8 cellular contexts compared by ENCODE assay signal in genomic region chr1:229557913-229558414, GRCh38. TPM values are rescaled to one million over a fixed set of nuclear protein-coding genes. Genes with fewer than 3 reads are reported as not detected.
DNase-seq lines count a peak whose midpoint lies in the region; ATAC-seq and TF ChIP-seq lines count a peak whose summit lies in the region.

No MANE protein-coding gene starts in this region.

- H3K4me3 Mint-ChIP-seq in activated naive CD8-positive, alpha-beta T cell treated with anti-CD3 and anti-CD28 coated beads, Interleukin-2, amount 50 U/mL, for 24 hours: peak overlapping the region; percentile 88
- H3K4me3 Mint-ChIP-seq in progenitor cell of endocrine pancreas (ENCODE audit: low read depth): peak overlapping the region; percentile 83

- H3K4me1 ChIP-seq in SJSA1 (replicated peaks) (peaks cover 9% of the 10 kb centered on the region), right atrium auricular region (peaks cover 0 to 28% of the 10 kb centered on the region in 2 donors)

- no peaks in the 10 kb centered on the region for H3K27me3 Mint-ChIP-seq in activated naive CD8-positive, alpha-beta T cell treated with anti-CD3 and anti-CD28 coated beads, Interleukin-2, amount 50 U/mL, for 24 hours
- H3K27me3 Mint-ChIP-seq in progenitor cell of endocrine pancreas: peaks cover 11% of the 10 kb centered on the region

- peaks cover 6% of the 10 kb centered on the region for H3K36me3 Mint-ChIP-seq in activated naive CD8-positive, alpha-beta T cell treated with anti-CD3 and anti-CD28 coated beads, Interleukin-2, amount 50 U/mL, for 24 hours (ENCODE audit: low read depth)
- peaks cover 4% of the 10 kb centered on the region for H3K36me3 Mint-ChIP-seq in progenitor cell of endocrine pancreas (ENCODE audit: insufficient read depth)

- peak; percentile 1 for ATAC-seq in GM18873 (IDR thresholded peaks at IDR 0.05; ENCODE audit: low FRiP score, unreplicated experiment)
- peak; percentile 30 for ATAC-seq in HG03097 (IDR thresholded peaks at IDR 0.05; ENCODE audit: low FRiP score, unreplicated experiment)
- peak; percentile 2 for ATAC-seq in activated naive CD8-positive, alpha-beta T cell treated with anti-CD3 and anti-CD28 coated beads, Interleukin-2, amount 50 U/mL, for 24 hours

- H3K4me3 ChIP-seq in SJSA1 (peak overlapping the region; percentile 95), right atrium auricular region (peak overlapping the region; percentile 87 to 93)

- no peaks in the 10 kb centered on the region for H3K9me3 Mint-ChIP-seq in activated naive CD8-positive, alpha-beta T cell treated with anti-CD3 and anti-CD28 coated beads, Interleukin-2, amount 50 U/mL, for 24 hours
- H3K9me3 Mint-ChIP-seq in progenitor cell of endocrine pancreas (ENCODE audit: low read depth): no peaks in the 10 kb centered on the region

- peaks cover 4% of the 10 kb centered on the region for H3K36me3 ChIP-seq in SJSA1
- no peaks in the 10 kb centered on the region for H3K36me3 ChIP-seq in right atrium auricular region

- H3K27me3 ChIP-seq in SJSA1 (replicated peaks) (no peaks in the 10 kb centered on the region), right atrium auricular region (no peaks in the 10 kb centered on the region)

- H3K4me1 Mint-ChIP-seq in activated naive CD8-positive, alpha-beta T cell treated with anti-CD3 and anti-CD28 coated beads, Interleukin-2, amount 50 U/mL, for 24 hours: peaks cover 40% of the 10 kb centered on the region
- H3K4me1 Mint-ChIP-seq in progenitor cell of endocrine pancreas (ENCODE audit: low read depth): peaks cover 23% of the 10 kb centered on the region

- DNase-seq in AG20443 (ENCODE audit: low spot score) (peak; percentile 65), SJSA1 (ENCODE audit: low read depth in 1 of 2, low spot score in 2 of 2) (peak in 1 of 2 experiments; percentile 53), right atrium auricular region (ENCODE audit: low spot score) (no peak), progenitor cell of endocrine pancreas (ENCODE audit: low spot score, unreplicated experiment) (peak; percentile 37), SHP77 treated with DMSO at 0.1 percent for 48 hours (lab: John Stamatoyannopoulos, UW) (no peak)
- peak; percentile 55 for DNase-seq in activated naive CD8-positive, alpha-beta T cell treated with anti-CD3 and anti-CD28 coated beads, Interleukin-2, amount 50 U/mL, for 24 hours

- peak overlapping the region; percentile 72 for H3K27ac Mint-ChIP-seq in activated naive CD8-positive, alpha-beta T cell treated with anti-CD3 and anti-CD28 coated beads, Interleukin-2, amount 50 U/mL, for 24 hours
- H3K27ac Mint-ChIP-seq in progenitor cell of endocrine pancreas: peak overlapping the region; percentile 76

- H3K9me3 ChIP-seq in SJSA1 (replicated peaks): no peaks in the 10 kb centered on the region
- H3K9me3 ChIP-seq in right atrium auricular region: no peaks in the 10 kb centered on the region

- TF ChIP-seq CTCF in right atrium auricular region (IDR thresholded peaks at IDR 0.05) (peak in 1 of 2 donors; percentile 34), progenitor cell of endocrine pancreas (IDR thresholded peaks at IDR 0.05; ENCODE audit: unreplicated experiment) (peak; percentile 21)

- H3K27ac ChIP-seq in SJSA1 (0 out of 2 replicates have a peak overlapping the region, but pooled peaks have one; percentile 28), right atrium auricular region (peak overlapping the region; percentile 91 to 97)

RNA-seq across cellular contexts. Expression of gene ABCB10, which starts 0.5 kb away (rescaled TPM):
- total RNA-seq in SJSA1 (2014; rRNA removed; shearing (Covaris generic)): 30.0 and 31.7 TPM in 2 replicates
- total RNA-seq in right atrium auricular region (1 to 10 TPM; 8.6 to 9.2 TPM), progenitor cell of endocrine pancreas (21.4 and 27.9 TPM in 2 replicates)

RNA-seq across cellular contexts. Expression of gene NUP133, which starts 49.8 kb away (rescaled TPM):
- 39.0 and 43.8 TPM in 2 replicates for total RNA-seq in SJSA1 (2014; rRNA removed; shearing (Covaris generic))
- total RNA-seq in right atrium auricular region: 10 to 100 TPM; 19.7 to 21.0 TPM
- 53.5 and 54.6 TPM in 2 replicates for total RNA-seq in progenitor cell of endocrine pancreas

Comparison
In these comparisons a context has a peak if more than half of its experiments do, and no peak if none do; other contexts are left out.
1. DNase-seq: peak in AG20443 (single experiment), activated naive CD8-positive, alpha-beta T cell treated with anti-CD3 and anti-CD28 coated beads, Interleukin-2, amount 50 U/mL, for 24 hours (single experiment) and progenitor cell of endocrine pancreas (single experiment); none in right atrium auricular region (single experiment) and SHP77 treated with DMSO at 0.1 percent for 48 hours (single experiment).
2. Peak in every context shown above with its lines, with median percentiles within 50 percentile points of each other: ATAC-seq.